In genomic region chr12:31659087-31659942, GRCh38 we compare ENCODE assay signal across 8 cellular contexts. TPM values are rescaled to one million over a fixed set of nuclear protein-coding genes. Genes with fewer than 3 reads are reported as not detected.
DNase-seq lines count a peak whose midpoint lies in the region; ATAC-seq lines count a peak whose summit lies in the region.

Gene ETFBKMT (plus strand): TSS chr12:31659688. CDS start chr12:31661954, 2,266 bp downstream.

- no peaks in the 10 kb centered on the region for H4K20me1 ChIP-seq in BLaER1 treated with 17β-estradiol and CSF1 and Interleukin-3, amounts not matched to agents 10 nM and 100 nM

- H3K36me3 ChIP-seq in BLaER1 treated with 17β-estradiol and CSF1 and Interleukin-3, amounts not matched to agents 10 nM and 100 nM = no peaks in the 10 kb centered on the region

- ATAC-seq in HG03460 (IDR thresholded peaks at IDR 0.05; ENCODE audit: unreplicated experiment) (peak; percentile 99), left lobe of liver (peak; percentile 90)

- peak within 1 kb of the TSS; percentile 50 to 93 (median 83) for H3K4me2 ChIP-seq in BLaER1 treated with 17β-estradiol and CSF1 and Interleukin-3, amounts not matched to agents 10 nM and 100 nM

- H3K4me1 ChIP-seq in BLaER1 treated with 17β-estradiol and CSF1 and Interleukin-3, amounts not matched to agents 10 nM and 100 nM = peaks cover 6 to 15% (median 13%) of the 10 kb centered on the region in 10 experiments

- DNase-seq in GM19240 (ENCODE audit: insufficient read length, low spot score) (peak; percentile 72), NCI-H526 (lab: John Stamatoyannopoulos, UW) (peak; percentile 94 to 98), dedifferentiated amniotic fluid mesenchymal stem cell (ENCODE audit: extremely low spot score) (peak; percentile 51), left lobe of liver (ENCODE audit: low spot score) (peak; percentile 93)
- peak; percentile 88 for DNase-seq in activated CD4-positive, alpha-beta T cell treated with anti-CD3 and anti-CD28 coated beads, Interleukin-2, amount 50 U/mL, for 1 hour
- peak; percentile 91 for DNase-seq in stimulated activated CD4-positive, alpha-beta T cell treated with anti-CD3 and anti-CD28 coated beads, Interleukin-2, amount 100 ng/mL, for 4 hours (ENCODE audit: low read depth)

- peak within 1 kb of the TSS; percentile 78 to 93 (median 86) for H3K27ac ChIP-seq in BLaER1 treated with 17β-estradiol and CSF1 and Interleukin-3, amounts not matched to agents 10 nM and 100 nM

- H3K9ac ChIP-seq in BLaER1 treated with 17β-estradiol and CSF1 and Interleukin-3, amounts not matched to agents 10 nM and 100 nM = peak within 1 kb of the TSS; percentile 82 to 88 (median 85)

- no peaks in the 10 kb centered on the region for H3K9me3 ChIP-seq in BLaER1 treated with 17β-estradiol and CSF1 and Interleukin-3, amounts not matched to agents 10 nM and 100 nM (replicated peaks in 1 of 11)

- no peaks in the 10 kb centered on the region for H3K27me3 ChIP-seq in BLaER1 treated with 17β-estradiol and CSF1 and Interleukin-3, amounts not matched to agents 10 nM and 100 nM

- H3K4me3 ChIP-seq in BLaER1 treated with 17β-estradiol and CSF1 and Interleukin-3, amounts not matched to agents 10 nM and 100 nM = peak within 1 kb of the TSS; percentile 56 to 73 (median 68)

RNA-seq across cellular contexts. Expression of gene ETFBKMT, which starts in this region (rescaled TPM):
- 7.9 TPM for total RNA-seq in left lobe of liver

Comparison
In these comparisons a context has a peak if more than half of its experiments do, and no peak if none do; other contexts are left out.
1. Peak in every context shown above with its lines: DNase-seq, ATAC-seq, H3K4me3 ChIP-seq and H3K27ac ChIP-seq.